In genomic region chr10:100826983-100827818, GRCh38 we compare ENCODE assay signal across 8 cellular contexts.
DNase-seq lines count a peak whose midpoint lies in the region; ATAC-seq lines count a peak whose summit lies in the region.

No MANE protein-coding gene starts in this region.

- 0 to 1% methylated on average over 65 to 68 of the region's 68 CpGs for WGBS in ectodermal cell, 2 experiments

- intact Hi-C loops in naive thymus-derived CD4-positive, alpha-beta T cell (cut with micrococcal nuclease): loop anchor here (1.0 to 10.0 kb wide), 3 partner anchors 80 to 398 kb away; partner anchors contain the start of genes LBX1 (in 1 of the 2) and PAX2 (in 1 of the 2)

- H3K27ac ChIP-seq in ectodermal cell (ENCODE audit: insufficient read depth, low read depth, low read length, poor library complexity, severe bottlenecking): no peak overlapping the region
- no peak overlapping the region for H3K27ac ChIP-seq in naive thymus-derived CD4-positive, alpha-beta T cell (ENCODE audit: low read depth, low read length)

- H3K4me3 ChIP-seq in ectodermal cell (ENCODE audit: insufficient read depth, low read depth, low read length): peak overlapping the region; percentile 18
- H3K4me3 ChIP-seq in naive thymus-derived CD4-positive, alpha-beta T cell (ENCODE audit: low read length): peak overlapping the region; percentile 48

- H3K27me3 ChIP-seq in ectodermal cell (ENCODE audit: control insufficient read depth, insufficient read depth, low read length, poor library complexity, severe bottlenecking): peaks cover 100% of the 10 kb centered on the region
- peaks cover 11 to 28% of the 10 kb centered on the region in 2 donors for H3K27me3 ChIP-seq in naive thymus-derived CD4-positive, alpha-beta T cell (ENCODE audit: control insufficient read depth in 2 of 2, insufficient read depth in 2 of 2, low read length in 2 of 2)

- H3K36me3 ChIP-seq in ectodermal cell (ENCODE audit: control insufficient read depth, insufficient read depth, low read length): no peaks in the 10 kb centered on the region
- no peaks in the 10 kb centered on the region for H3K36me3 ChIP-seq in naive thymus-derived CD4-positive, alpha-beta T cell (ENCODE audit: control insufficient read depth in 2 of 3, insufficient read depth in 3 of 3, low read length in 3 of 3)

- POLR2A ChIA-PET in naive thymus-derived CD4-positive, alpha-beta T cell (lab: Charles Lee): no interaction called here

- peaks cover 32% of the 10 kb centered on the region for H3K4me1 ChIP-seq in ectodermal cell (ENCODE audit: control insufficient read depth, insufficient read depth, low read length)
- H3K4me1 ChIP-seq in naive thymus-derived CD4-positive, alpha-beta T cell (ENCODE audit: control insufficient read depth in 2 of 2, insufficient read depth in 2 of 2, low read length in 2 of 2): peaks cover 9% of the 10 kb centered on the region in 2 donors

- ATAC-seq in naive thymus-derived CD4-positive, alpha-beta T cell: peak; percentile 45
- no peak for ATAC-seq in HG02852 (IDR thresholded peaks at IDR 0.05; ENCODE audit: unreplicated experiment)
- ATAC-seq in GM18907 (IDR thresholded peaks at IDR 0.05; ENCODE audit: unreplicated experiment): no peak

- H3K27ac Mint-ChIP-seq in naive thymus-derived CD4-positive, alpha-beta T cell: no peak overlapping the region

- peaks cover 35 to 86% (median 55%) of the 10 kb centered on the region in 5 donors for H3K27me3 Mint-ChIP-seq in naive thymus-derived CD4-positive, alpha-beta T cell

- H3K36me3 Mint-ChIP-seq in naive thymus-derived CD4-positive, alpha-beta T cell: no peaks in the 10 kb centered on the region

- peaks cover 0 to 3% (median 0%) of the 10 kb centered on the region in 11 donors for H3K9me3 Mint-ChIP-seq in naive thymus-derived CD4-positive, alpha-beta T cell

- peak; percentile 32 to 46 for DNase-seq in stimulated activated CD4-positive, alpha-beta T cell treated with anti-CD3 and anti-CD28 coated beads, Interleukin-2, amount 100 ng/mL, for 24 hours
- no peak for DNase-seq in stimulated activated CD4-positive, alpha-beta T cell treated with anti-CD3 and anti-CD28 coated beads, Interleukin-1b, Interleukin-23, amount 100 ng/mL, for 48 hours
- DNase-seq in T-helper 9 cell: peak; percentile 10
- peak in 5 of 9 donors; percentile 21 to 52 (median 28) for DNase-seq in naive thymus-derived CD4-positive, alpha-beta T cell
- no peak for DNase-seq in NK-92 treated with Interleukin-12 subunit alpha and Interleukin-12 subunit beta, amount 100 ng/mL, for 24 hours (lab: John Stamatoyannopoulos, UW)

- no peaks in the 10 kb centered on the region for H3K9me3 ChIP-seq in ectodermal cell (ENCODE audit: control insufficient read depth, low read length)
- H3K9me3 ChIP-seq in naive thymus-derived CD4-positive, alpha-beta T cell (ENCODE audit: control insufficient read depth in 2 of 3, low read length in 3 of 3): no peaks in the 10 kb centered on the region

- peak overlapping the region; percentile 69 to 97 (median 82) for H3K4me3 Mint-ChIP-seq in naive thymus-derived CD4-positive, alpha-beta T cell

- CTCF ChIA-PET in naive thymus-derived CD4-positive, alpha-beta T cell (lab: Charles Lee): no interaction called here

- peaks cover 25 to 45% (median 31%) of the 10 kb centered on the region in 7 donors for H3K4me1 Mint-ChIP-seq in naive thymus-derived CD4-positive, alpha-beta T cell

Comparison
In these comparisons a context has a peak if more than half of its experiments do, and no peak if none do; other contexts are left out.
1. DNase-seq: peak in stimulated activated CD4-positive, alpha-beta T cell treated with anti-CD3 and anti-CD28 coated beads, Interleukin-2, amount 100 ng/mL, for 24 hours (2 of 2), T-helper 9 cell (single experiment) and naive thymus-derived CD4-positive, alpha-beta T cell (5 of 9); none in stimulated activated CD4-positive, alpha-beta T cell treated with anti-CD3 and anti-CD28 coated beads, Interleukin-1b, Interleukin-23, amount 100 ng/mL, for 48 hours (single experiment) and NK-92 treated with Interleukin-12 subunit alpha and Interleukin-12 subunit beta, amount 100 ng/mL, for 24 hours (single experiment).